ENCODE assay signal across 8 cellular contexts in genomic region chr5:94693043-94693822, GRCh38.
DNase-seq lines count a peak whose midpoint lies in the region; ATAC-seq and TF ChIP-seq lines count a peak whose summit lies in the region.

No MANE protein-coding gene starts in this region.

- intact Hi-C loops in left ventricle myocardium inferior (cut with micrococcal nuclease), result no loop called here
- intact Hi-C loops in testis (cut with DNase I; ENCODE audit: low total_unique reads), result no loop called here
- intact Hi-C loops in activated naive CD4-positive, alpha-beta T cell treated with anti-CD3 and anti-CD28 coated beads for 36 hours (cut with micrococcal nuclease), result loop anchor here (1.0 kb wide), 1 partner anchor 168 kb away; no protein-coding TSS in a partner anchor

- H3K36me3 ChIP-seq in left ventricle myocardium inferior (peaks cover 26% of the 10 kb centered on the region), testis (ENCODE audit: low read depth, missing control alignments) (no peaks in the 10 kb centered on the region)

- H3K9me3 Mint-ChIP-seq in T-helper 1 cell treated with Interleukin-12 subunit alpha and Interleukin-12 subunit beta and Interleukin-4 antibody, amounts not matched to agents 30 μg/mL and 1 μg/mL, for 36 hours, result no peaks in the 10 kb centered on the region
- H3K9me3 Mint-ChIP-seq in activated naive CD4-positive, alpha-beta T cell treated with anti-CD3 and anti-CD28 coated beads for 36 hours, result no peaks in the 10 kb centered on the region

- TF ChIP-seq POLR2A in testis (IDR thresholded peaks at IDR 0.05), result no peak

- ATAC-seq in GM21381 (IDR thresholded peaks at IDR 0.05; ENCODE audit: unreplicated experiment), result peak; percentile 68

- no peak overlapping the region for H3K27ac ChIP-seq in left ventricle myocardium inferior (replicated peaks)
- H3K27ac ChIP-seq in testis, result peak overlapping the region in 1 of 2 donors; percentile 3

- peak; percentile 49 for DNase-seq in DMS53 treated with DMSO at 0.1 percent for 48 hours (lab: John Stamatoyannopoulos, UW; ENCODE audit: unreplicated experiment)
- no peak for DNase-seq in LNCaP clone FGC (ENCODE audit: low read depth)
- DNase-seq in left ventricle myocardium inferior, result no peak
- no peak for DNase-seq in testis
- DNase-seq in activated naive CD4-positive, alpha-beta T cell treated with anti-CD3 and anti-CD28 coated beads for 36 hours, result no peak
- DNase-seq in stimulated activated naive CD4-positive, alpha-beta T cell (lab: John Stamatoyannopoulos, UW), result no peak

- H3K4me1 Mint-ChIP-seq in T-helper 1 cell treated with Interleukin-12 subunit alpha and Interleukin-12 subunit beta and Interleukin-4 antibody, amounts not matched to agents 30 μg/mL and 1 μg/mL, for 36 hours (ENCODE audit: low read depth), result peaks cover 10% of the 10 kb centered on the region
- no peaks in the 10 kb centered on the region for H3K4me1 Mint-ChIP-seq in activated naive CD4-positive, alpha-beta T cell treated with anti-CD3 and anti-CD28 coated beads for 36 hours (ENCODE audit: low read depth)

- H3K27me3 Mint-ChIP-seq in T-helper 1 cell treated with Interleukin-12 subunit alpha and Interleukin-12 subunit beta and Interleukin-4 antibody, amounts not matched to agents 30 μg/mL and 1 μg/mL, for 36 hours (ENCODE audit: low read depth), result no peaks in the 10 kb centered on the region
- no peaks in the 10 kb centered on the region for H3K27me3 Mint-ChIP-seq in activated naive CD4-positive, alpha-beta T cell treated with anti-CD3 and anti-CD28 coated beads for 36 hours (ENCODE audit: low read depth)

- no peak overlapping the region for H3K4me3 Mint-ChIP-seq in T-helper 1 cell treated with Interleukin-12 subunit alpha and Interleukin-12 subunit beta and Interleukin-4 antibody, amounts not matched to agents 30 μg/mL and 1 μg/mL, for 36 hours
- H3K4me3 Mint-ChIP-seq in activated naive CD4-positive, alpha-beta T cell treated with anti-CD3 and anti-CD28 coated beads for 36 hours, result no peak overlapping the region

- H3K36me3 Mint-ChIP-seq in T-helper 1 cell treated with Interleukin-12 subunit alpha and Interleukin-12 subunit beta and Interleukin-4 antibody, amounts not matched to agents 30 μg/mL and 1 μg/mL, for 36 hours (ENCODE audit: low read depth), result peaks cover 18% of the 10 kb centered on the region
- H3K36me3 Mint-ChIP-seq in activated naive CD4-positive, alpha-beta T cell treated with anti-CD3 and anti-CD28 coated beads for 36 hours (ENCODE audit: low read depth), result peaks cover 16% of the 10 kb centered on the region

- H3K4me1 ChIP-seq in left ventricle myocardium inferior (peaks cover 14% of the 10 kb centered on the region), testis (no peaks in the 10 kb centered on the region)

- H3K27me3 ChIP-seq in left ventricle myocardium inferior (ENCODE audit: low read depth) (no peaks in the 10 kb centered on the region), testis (no peaks in the 10 kb centered on the region)

- H3K4me3 ChIP-seq in LNCaP clone FGC (ENCODE audit: low read depth, low read length), result no peak overlapping the region
- H3K4me3 ChIP-seq in left ventricle myocardium inferior, result no peak overlapping the region
- H3K4me3 ChIP-seq in testis, result no peak overlapping the region

- CTCF ChIA-PET in activated naive CD4-positive, alpha-beta T cell treated with anti-CD3 and anti-CD28 coated beads for 36 hours (lab: Charles Lee), result no interaction called here

- H3K27ac Mint-ChIP-seq in T-helper 1 cell treated with Interleukin-12 subunit alpha and Interleukin-12 subunit beta and Interleukin-4 antibody, amounts not matched to agents 30 μg/mL and 1 μg/mL, for 36 hours, result peak overlapping the region; percentile 10
- no peak overlapping the region for H3K27ac Mint-ChIP-seq in activated naive CD4-positive, alpha-beta T cell treated with anti-CD3 and anti-CD28 coated beads for 36 hours

- TF ChIP-seq CTCF in LNCaP clone FGC (IDR thresholded peaks at IDR 0.05; ENCODE audit: control insufficient read depth, extremely low read depth, insufficient read depth) (peak; percentile 51), left ventricle myocardium inferior (IDR thresholded peaks at IDR 0.05; ENCODE audit: borderline replicate concordance) (peak; percentile 56), testis (IDR thresholded peaks at IDR 0.05) (peak in 2 of 3 experiments; percentile 6 to 23)

- H3K9me3 ChIP-seq in left ventricle myocardium inferior (replicated peaks) (no peaks in the 10 kb centered on the region), testis (no peaks in the 10 kb centered on the region)

- WGBS in testis, 2 donors, result 58 to 59% methylated on average over 5 of the region's 5 CpGs
